In genomic region chr12:1691123-1692007, GRCh38 we compare ENCODE assay signal across 1 cellular context.
TF ChIP-seq lines count a peak whose summit lies in the region.

No MANE protein-coding gene starts in this region.

TF ChIP-seq in HepG2, 621 proteins besides CTCF, POLR2A, EP300 and RAD21 (continued from another document and continues in another):
- TF ChIP-seq, protein P1, sequence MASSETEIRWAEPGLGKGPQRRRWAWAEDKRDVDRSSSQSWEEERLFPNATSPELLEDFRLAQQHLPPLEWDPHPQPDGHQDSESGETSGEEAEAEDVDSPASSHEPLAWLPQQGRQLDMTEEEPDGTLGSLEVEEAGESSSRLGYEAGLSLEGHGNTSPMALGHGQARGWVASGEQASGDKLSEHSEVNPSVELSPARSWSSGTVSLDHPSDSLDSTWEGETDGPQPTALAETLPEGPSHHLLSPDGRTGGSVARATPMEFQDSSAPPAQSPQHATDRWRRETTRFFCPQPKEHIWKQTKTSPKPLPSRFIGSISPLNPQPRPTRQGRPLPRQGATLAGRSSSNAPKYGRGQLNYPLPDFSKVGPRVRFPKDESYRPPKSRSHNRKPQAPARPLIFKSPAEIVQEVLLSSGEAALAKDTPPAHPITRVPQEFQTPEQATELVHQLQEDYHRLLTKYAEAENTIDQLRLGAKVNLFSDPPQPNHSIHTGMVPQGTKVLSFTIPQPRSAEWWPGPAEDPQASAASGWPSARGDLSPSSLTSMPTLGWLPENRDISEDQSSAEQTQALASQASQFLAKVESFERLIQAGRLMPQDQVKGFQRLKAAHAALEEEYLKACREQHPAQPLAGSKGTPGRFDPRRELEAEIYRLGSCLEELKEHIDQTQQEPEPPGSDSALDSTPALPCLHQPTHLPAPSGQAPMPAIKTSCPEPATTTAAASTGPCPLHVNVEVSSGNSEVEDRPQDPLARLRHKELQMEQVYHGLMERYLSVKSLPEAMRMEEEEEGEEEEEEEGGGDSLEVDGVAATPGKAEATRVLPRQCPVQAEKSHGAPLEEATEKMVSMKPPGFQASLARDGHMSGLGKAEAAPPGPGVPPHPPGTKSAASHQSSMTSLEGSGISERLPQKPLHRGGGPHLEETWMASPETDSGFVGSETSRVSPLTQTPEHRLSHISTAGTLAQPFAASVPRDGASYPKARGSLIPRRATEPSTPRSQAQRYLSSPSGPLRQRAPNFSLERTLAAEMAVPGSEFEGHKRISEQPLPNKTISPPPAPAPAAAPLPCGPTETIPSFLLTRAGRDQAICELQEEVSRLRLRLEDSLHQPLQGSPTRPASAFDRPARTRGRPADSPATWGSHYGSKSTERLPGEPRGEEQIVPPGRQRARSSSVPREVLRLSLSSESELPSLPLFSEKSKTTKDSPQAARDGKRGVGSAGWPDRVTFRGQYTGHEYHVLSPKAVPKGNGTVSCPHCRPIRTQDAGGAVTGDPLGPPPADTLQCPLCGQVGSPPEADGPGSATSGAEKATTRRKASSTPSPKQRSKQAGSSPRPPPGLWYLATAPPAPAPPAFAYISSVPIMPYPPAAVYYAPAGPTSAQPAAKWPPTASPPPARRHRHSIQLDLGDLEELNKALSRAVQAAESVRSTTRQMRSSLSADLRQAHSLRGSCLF (CRISPR knock-in tag; IDR thresholded peaks at IDR 0.05; ENCODE audit: borderline replicate concordance) = no peak
- TF ChIP-seq NFE2L2 (IDR thresholded peaks at IDR 0.05; ENCODE audit: low read length) = no peak
- 0 out of 2 replicates have a peak, but pooled peaks have one; percentile 62 for TF ChIP-seq ZSCAN21 (CRISPR knock-in tag; IDR thresholded peaks at IDR 0.05; ENCODE audit: borderline replicate concordance)
- peak; percentile 14; the same call in 1 of the 2 replicates for TF ChIP-seq STAG1 (CRISPR knock-in tag; IDR thresholded peaks at IDR 0.05)
- TF ChIP-seq HNRNPH1 (optimal IDR thresholded peaks at IDR 0.05; ENCODE audit: low read depth, low read length) = no peak
- no peak for TF ChIP-seq ZNF335 (CRISPR knock-in tag; IDR thresholded peaks at IDR 0.05)
- TF ChIP-seq AHR (CRISPR knock-in tag; IDR thresholded peaks at IDR 0.05) = 0 out of 2 replicates have a peak, but pooled peaks have one; percentile 4
- no peak for TF ChIP-seq SIX4 (CRISPR knock-in tag; IDR thresholded peaks at IDR 0.05)
- TF ChIP-seq ZNF644 (CRISPR knock-in tag; IDR thresholded peaks at IDR 0.05; ENCODE audit: low read depth) = no peak
- peak; percentile 68 for TF ChIP-seq ARID4A (CRISPR knock-in tag; IDR thresholded peaks at IDR 0.05; ENCODE audit: borderline replicate concordance)
- TF ChIP-seq ZBTB7A (CRISPR knock-in tag; IDR thresholded peaks at IDR 0.05) = 0 out of 2 replicates have a peak, but pooled peaks have one; percentile 13
- TF ChIP-seq, protein P2, sequence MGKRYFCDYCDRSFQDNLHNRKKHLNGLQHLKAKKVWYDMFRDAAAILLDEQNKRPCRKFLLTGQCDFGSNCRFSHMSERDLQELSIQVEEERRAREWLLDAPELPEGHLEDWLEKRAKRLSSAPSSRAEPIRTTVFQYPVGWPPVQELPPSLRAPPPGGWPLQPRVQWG (CRISPR knock-in tag; IDR thresholded peaks at IDR 0.05; ENCODE audit: borderline replicate concordance, low read depth) = no peak
- TF ChIP-seq PHF8 (CRISPR knock-in tag; IDR thresholded peaks at IDR 0.05) = peak; percentile 60
- 0 out of 2 replicates have a peak, but pooled peaks have one; percentile 3 for TF ChIP-seq ARNTL (CRISPR knock-in tag; IDR thresholded peaks at IDR 0.05)
- peak; percentile 50 for TF ChIP-seq TAF15 (IDR thresholded peaks at IDR 0.05; ENCODE audit: low read depth, low read length, poor library complexity, severe bottlenecking)
- TF ChIP-seq ETV6 (CRISPR knock-in tag; conservative IDR thresholded peaks at IDR 0.05) = peak; percentile 49; the same call in 1 of the 2 replicates
- TF ChIP-seq RBM39 (IDR thresholded peaks at IDR 0.05; ENCODE audit: low read depth, low read length, poor library complexity, severe bottlenecking) = peak; percentile 75
- TF ChIP-seq ZNF790 (CRISPR knock-in tag; IDR thresholded peaks at IDR 0.05; ENCODE audit: borderline replicate concordance) = no peak
- 0 out of 2 replicates have a peak, but pooled peaks have one; percentile 27 for TF ChIP-seq ZNF788 (CRISPR knock-in tag; IDR thresholded peaks at IDR 0.05; ENCODE audit: borderline replicate concordance)
- TF ChIP-seq ARHGAP35 (CRISPR knock-in tag; IDR thresholded peaks at IDR 0.05; ENCODE audit: borderline replicate concordance) = no peak; the same call in 1 of the 2 replicates
- TF ChIP-seq BCL6 (CRISPR knock-in tag; IDR thresholded peaks at IDR 0.05) = peak; percentile 75
- TF ChIP-seq ZNF292 (CRISPR knock-in tag; IDR thresholded peaks at IDR 0.05; ENCODE audit: borderline replicate concordance, low read depth) = no peak
- TF ChIP-seq, protein P3, sequence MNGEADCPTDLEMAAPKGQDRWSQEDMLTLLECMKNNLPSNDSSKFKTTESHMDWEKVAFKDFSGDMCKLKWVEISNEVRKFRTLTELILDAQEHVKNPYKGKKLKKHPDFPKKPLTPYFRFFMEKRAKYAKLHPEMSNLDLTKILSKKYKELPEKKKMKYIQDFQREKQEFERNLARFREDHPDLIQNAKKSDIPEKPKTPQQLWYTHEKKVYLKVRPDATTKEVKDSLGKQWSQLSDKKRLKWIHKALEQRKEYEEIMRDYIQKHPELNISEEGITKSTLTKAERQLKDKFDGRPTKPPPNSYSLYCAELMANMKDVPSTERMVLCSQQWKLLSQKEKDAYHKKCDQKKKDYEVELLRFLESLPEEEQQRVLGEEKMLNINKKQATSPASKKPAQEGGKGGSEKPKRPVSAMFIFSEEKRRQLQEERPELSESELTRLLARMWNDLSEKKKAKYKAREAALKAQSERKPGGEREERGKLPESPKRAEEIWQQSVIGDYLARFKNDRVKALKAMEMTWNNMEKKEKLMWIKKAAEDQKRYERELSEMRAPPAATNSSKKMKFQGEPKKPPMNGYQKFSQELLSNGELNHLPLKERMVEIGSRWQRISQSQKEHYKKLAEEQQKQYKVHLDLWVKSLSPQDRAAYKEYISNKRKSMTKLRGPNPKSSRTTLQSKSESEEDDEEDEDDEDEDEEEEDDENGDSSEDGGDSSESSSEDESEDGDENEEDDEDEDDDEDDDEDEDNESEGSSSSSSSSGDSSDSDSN (CRISPR knock-in tag; IDR thresholded peaks at IDR 0.05) = peak; percentile 80
- no peak for TF ChIP-seq SP2 (CRISPR knock-in tag; IDR thresholded peaks at IDR 0.05)
- TF ChIP-seq ZNF143 (CRISPR knock-in tag; IDR thresholded peaks at IDR 0.05) = no peak
- TF ChIP-seq, protein P4, sequence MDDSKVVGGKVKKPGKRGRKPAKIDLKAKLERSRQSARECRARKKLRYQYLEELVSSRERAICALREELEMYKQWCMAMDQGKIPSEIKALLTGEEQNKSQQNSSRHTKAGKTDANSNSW (CRISPR knock-in tag; IDR thresholded peaks at IDR 0.05; ENCODE audit: borderline replicate concordance) = no peak; the same call in 1 of the 2 replicates
- TF ChIP-seq ZSCAN12 (CRISPR knock-in tag; IDR thresholded peaks at IDR 0.05) = 0 out of 2 replicates have a peak, but pooled peaks have one; percentile 29
- TF ChIP-seq, protein P5, sequence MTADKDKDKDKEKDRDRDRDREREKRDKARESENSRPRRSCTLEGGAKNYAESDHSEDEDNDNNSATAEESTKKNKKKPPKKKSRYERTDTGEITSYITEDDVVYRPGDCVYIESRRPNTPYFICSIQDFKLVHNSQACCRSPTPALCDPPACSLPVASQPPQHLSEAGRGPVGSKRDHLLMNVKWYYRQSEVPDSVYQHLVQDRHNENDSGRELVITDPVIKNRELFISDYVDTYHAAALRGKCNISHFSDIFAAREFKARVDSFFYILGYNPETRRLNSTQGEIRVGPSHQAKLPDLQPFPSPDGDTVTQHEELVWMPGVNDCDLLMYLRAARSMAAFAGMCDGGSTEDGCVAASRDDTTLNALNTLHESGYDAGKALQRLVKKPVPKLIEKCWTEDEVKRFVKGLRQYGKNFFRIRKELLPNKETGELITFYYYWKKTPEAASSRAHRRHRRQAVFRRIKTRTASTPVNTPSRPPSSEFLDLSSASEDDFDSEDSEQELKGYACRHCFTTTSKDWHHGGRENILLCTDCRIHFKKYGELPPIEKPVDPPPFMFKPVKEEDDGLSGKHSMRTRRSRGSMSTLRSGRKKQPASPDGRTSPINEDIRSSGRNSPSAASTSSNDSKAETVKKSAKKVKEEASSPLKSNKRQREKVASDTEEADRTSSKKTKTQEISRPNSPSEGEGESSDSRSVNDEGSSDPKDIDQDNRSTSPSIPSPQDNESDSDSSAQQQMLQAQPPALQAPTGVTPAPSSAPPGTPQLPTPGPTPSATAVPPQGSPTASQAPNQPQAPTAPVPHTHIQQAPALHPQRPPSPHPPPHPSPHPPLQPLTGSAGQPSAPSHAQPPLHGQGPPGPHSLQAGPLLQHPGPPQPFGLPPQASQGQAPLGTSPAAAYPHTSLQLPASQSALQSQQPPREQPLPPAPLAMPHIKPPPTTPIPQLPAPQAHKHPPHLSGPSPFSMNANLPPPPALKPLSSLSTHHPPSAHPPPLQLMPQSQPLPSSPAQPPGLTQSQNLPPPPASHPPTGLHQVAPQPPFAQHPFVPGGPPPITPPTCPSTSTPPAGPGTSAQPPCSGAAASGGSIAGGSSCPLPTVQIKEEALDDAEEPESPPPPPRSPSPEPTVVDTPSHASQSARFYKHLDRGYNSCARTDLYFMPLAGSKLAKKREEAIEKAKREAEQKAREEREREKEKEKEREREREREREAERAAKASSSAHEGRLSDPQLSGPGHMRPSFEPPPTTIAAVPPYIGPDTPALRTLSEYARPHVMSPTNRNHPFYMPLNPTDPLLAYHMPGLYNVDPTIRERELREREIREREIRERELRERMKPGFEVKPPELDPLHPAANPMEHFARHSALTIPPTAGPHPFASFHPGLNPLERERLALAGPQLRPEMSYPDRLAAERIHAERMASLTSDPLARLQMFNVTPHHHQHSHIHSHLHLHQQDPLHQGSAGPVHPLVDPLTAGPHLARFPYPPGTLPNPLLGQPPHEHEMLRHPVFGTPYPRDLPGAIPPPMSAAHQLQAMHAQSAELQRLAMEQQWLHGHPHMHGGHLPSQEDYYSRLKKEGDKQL (CRISPR knock-in tag; IDR thresholded peaks at IDR 0.05; ENCODE audit: low read depth) = no peak
- TF ChIP-seq ZBTB20 (CRISPR knock-in tag; IDR thresholded peaks at IDR 0.05; ENCODE audit: borderline replicate concordance, low read depth) = peak; percentile 61
- TF ChIP-seq ZNF572 (CRISPR knock-in tag; IDR thresholded peaks at IDR 0.05) = peak; percentile 27; the same call in 1 of the 2 replicates
- no peak for TF ChIP-seq ZNF841 (CRISPR knock-in tag; IDR thresholded peaks at IDR 0.05; ENCODE audit: borderline replicate concordance)
- no peak for TF ChIP-seq SP1 (IDR thresholded peaks at IDR 0.05)
- TF ChIP-seq SP1 (CRISPR knock-in tag; IDR thresholded peaks at IDR 0.05) = no peak
- TF ChIP-seq ZNF768 (CRISPR knock-in tag; IDR thresholded peaks at IDR 0.05) = no peak
- 0 out of 2 replicates have a peak, but pooled peaks have one; percentile 12 for TF ChIP-seq ZMAT3 (CRISPR knock-in tag; conservative IDR thresholded peaks at IDR 0.05)
- TF ChIP-seq ZEB1 (IDR thresholded peaks at IDR 0.05; ENCODE audit: insufficient replicate concordance, low read depth) = peak; percentile 24
- TF ChIP-seq ZNF687 (CRISPR knock-in tag; IDR thresholded peaks at IDR 0.05) = peak; percentile 70
- no peak for TF ChIP-seq CAMTA2 (CRISPR knock-in tag; IDR thresholded peaks at IDR 0.05; ENCODE audit: borderline replicate concordance)
- TF ChIP-seq NR2C2 (CRISPR knock-in tag; IDR thresholded peaks at IDR 0.05; ENCODE audit: borderline replicate concordance) = peak; percentile 20
- TF ChIP-seq ZNF331 (CRISPR knock-in tag; IDR thresholded peaks at IDR 0.05) = no peak; the same call in 1 of the 2 replicates
- no peak for TF ChIP-seq ZNF782 (CRISPR knock-in tag; IDR thresholded peaks at IDR 0.05; ENCODE audit: borderline replicate concordance)
